ENCODE assay signal across 8 cellular contexts in the genomic region with DNA sequence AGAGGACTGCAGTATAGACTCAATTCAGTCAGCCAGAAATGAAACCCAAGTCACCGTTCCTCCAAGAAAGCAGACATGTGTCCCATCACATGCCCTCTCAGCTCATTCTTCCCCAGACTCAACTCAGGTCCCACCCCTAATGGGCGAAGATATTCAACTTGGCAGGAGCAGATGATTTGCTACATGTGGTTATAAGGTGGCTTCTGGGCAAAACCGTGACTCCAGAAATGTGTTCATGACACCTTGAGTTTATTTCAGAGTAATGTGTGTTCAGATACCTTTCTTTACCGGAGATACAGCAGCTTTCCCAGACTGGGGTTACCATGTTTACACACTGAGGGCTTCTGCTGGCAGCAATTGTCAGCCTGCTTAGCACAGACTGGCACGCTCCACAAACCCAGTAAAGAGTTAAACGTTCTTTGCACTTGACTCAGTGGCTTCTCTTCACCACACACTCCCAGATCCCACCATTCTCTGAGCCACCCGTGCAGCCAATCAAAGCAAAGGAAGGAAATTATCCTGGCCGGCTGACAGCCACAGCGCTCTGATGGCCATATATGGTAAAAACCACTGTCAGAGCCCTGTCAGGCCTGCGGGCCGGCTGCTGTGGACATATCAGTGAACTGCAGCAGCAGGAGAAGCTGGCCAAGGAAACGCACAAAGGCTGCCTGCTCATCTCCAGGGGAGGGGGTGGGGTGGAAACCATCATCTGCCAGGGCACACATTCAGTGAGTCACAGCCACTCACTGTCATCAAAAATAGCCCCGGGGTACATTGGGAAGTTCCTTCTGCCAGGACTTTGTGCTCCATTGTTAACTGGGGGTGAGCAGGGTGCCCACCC. TPM values are rescaled to one million over a fixed set of nuclear protein-coding genes. Genes with fewer than 3 reads are reported as not detected.
DNase-seq lines count a peak whose midpoint lies in the region; ATAC-seq, FAIRE-seq and TF ChIP-seq lines count a peak whose summit lies in the region.

No MANE protein-coding gene starts in this region.

- H3K27me3 Mint-ChIP-seq in mesothelial cell of epicardium (ENCODE audit: low read depth) = no peaks in the 10 kb centered on the region

- H3K27ac Mint-ChIP-seq in mesothelial cell of epicardium = peak overlapping the region; percentile 94

- ATAC-seq in GM19467 (IDR thresholded peaks at IDR 0.05; ENCODE audit: unreplicated experiment) = peak; percentile 61

- peak; percentile 91 for FAIRE-seq in HTR-8/SVneo (lab: Jason Lieb, UNC)
- FAIRE-seq in endometrium (lab: Jason Lieb, UNC) = peak; percentile 63

- no peak for TF ChIP-seq CTCF in mesothelial cell of epicardium (IDR thresholded peaks at IDR 0.05; ENCODE audit: unreplicated experiment)

- H3K4me3 Mint-ChIP-seq in mesothelial cell of epicardium = no peak overlapping the region

- DNase-seq in COLO668 (lab: John Stamatoyannopoulos, UW; ENCODE audit: unreplicated experiment) (peak; percentile 97), HTR-8/SVneo (ENCODE audit: insufficient read length, low spot score) (peak; percentile 91), NOMO-1 treated with dmso at 0.1 percent for 144 hours (lab: John Stamatoyannopoulos, UW; ENCODE audit: unreplicated experiment) (peak; percentile 89), mesothelial cell of epicardium (ENCODE audit: low spot score in 2 of 2, unreplicated experiment in 2 of 2) (peak; percentile 74 to 82)
- DNase-seq in activated CD8-positive, alpha-beta memory T cell treated with anti-CD3 and anti-CD28 coated beads, Interleukin-2, amount 50 U/mL, for 1 hour (ENCODE audit: extremely low read depth) = peak; percentile 18
- peak; percentile 66 to 76 for DNase-seq in stimulated activated CD8-positive, alpha-beta memory T cell treated with anti-CD3 and anti-CD28 coated beads, Interleukin-15, amount 100 ng/mL, for 48 hours (ENCODE audit: low read depth in 2 of 2)

- H3K4me1 Mint-ChIP-seq in mesothelial cell of epicardium = peaks cover 60% of the 10 kb centered on the region

- H3K9me3 Mint-ChIP-seq in mesothelial cell of epicardium = no peaks in the 10 kb centered on the region

- H3K36me3 Mint-ChIP-seq in mesothelial cell of epicardium = no peaks in the 10 kb centered on the region

RNA-seq across cellular contexts. Expression of a gene that starts 39.9 kb away (rescaled TPM):
- total RNA-seq in mesothelial cell of epicardium = 61.8 to 65.3 TPM (median 64.8 TPM) in 3 replicates

RNA-seq across cellular contexts. Expression of a gene that starts 57.7 kb away (rescaled TPM):
- 0.33 to 0.47 TPM in 2 of 3 replicates, not detected in the other for total RNA-seq in mesothelial cell of epicardium

Comparison
In these comparisons a context has a peak if more than half of its experiments do, and no peak if none do; other contexts are left out.
1. Peak in every context shown above with its lines: DNase-seq and ATAC-seq.
2. DNase-seq: peak in every context shown above with its lines; median percentile 97 in COLO668; 91 in HTR-8/SVneo; 89 in NOMO-1 treated with dmso at 0.1 percent for 144 hours; 78 in mesothelial cell of epicardium; 71 in stimulated activated CD8-positive, alpha-beta memory T cell treated with anti-CD3 and anti-CD28 coated beads, Interleukin-15, amount 100 ng/mL, for 48 hours; 18 in activated CD8-positive, alpha-beta memory T cell treated with anti-CD3 and anti-CD28 coated beads, Interleukin-2, amount 50 U/mL, for 1 hour.